Comparison of ENCODE assay signal across 27 cellular contexts in genomic region chr12:93059288-93059687, GRCh38.
"Had no signal": no experiment of that assay in that cellular context is flagged by ENCODE, and none has a peak within 500 bp of the region (broad histone marks: within the 10 kb centered on the region; RNA-seq: fewer than 3 reads in every experiment).

No MANE protein-coding gene starts in this region.

- H3K27ac ChIP-seq: ovary, prostate gland, upper lobe of right lung had no signal

- FAIRE-seq: endothelial cell of umbilical vein, keratinocyte had no signal

- H3K27me3 ChIP-seq: ovary, upper lobe of right lung had no signal

- H3K9me3 ChIP-seq: ovary, prostate gland, upper lobe of right lung had no signal

- H3K4me2 ChIP-seq: smooth muscle cell had no signal

- H3K4me1 ChIP-seq: prostate gland had no signal

- H3K4me3 Mint-ChIP-seq: activated CD4-positive, alpha-beta T cell treated with anti-CD3 and anti-CD28 coated beads for 36 hours; activated naive CD4-positive, alpha-beta T cell treated with anti-CD3 and anti-CD28 coated beads for 36 hours; activated naive CD8-positive, alpha-beta T cell treated with anti-CD3 and anti-CD28 coated beads, Interleukin-2, amount 10 ng/mL, durations not matched to agents 7 days and 5 days; activated T-helper 1 cell treated with anti-CD3 and anti-CD28 coated beads, Interleukin-12 subunit alpha, Interleukin-12 subunit beta, Interleukin-2, Interleukin-4 antibody, amounts not matched to agents 30 ng/mL and 10 ng/mL and 1 ng/mL, durations not matched to agents 14 hours and 24 hours and 36 hours; nephron progenitor cell; T-helper 2 cell treated with Interferon-gamma antibody and Interleukin-4, amounts not matched to agents 5 μg/mL and 100 μg/mL, for 36 hours had no signal

- ATAC-seq: activated CD4-positive, alpha-beta T cell treated with anti-CD3 and anti-CD28 coated beads for 36 hours; left cardiac atrium; left ventricle myocardium superior; upper lobe of right lung had no signal

- H3K4me3 ChIP-seq: ovary, prostate gland, smooth muscle cell, upper lobe of right lung had no signal

- H3K9me3 Mint-ChIP-seq: activated naive CD4-positive, alpha-beta T cell treated with anti-CD3 and anti-CD28 coated beads for 36 hours; activated T-helper 1 cell treated with anti-CD3 and anti-CD28 coated beads, Interleukin-12 subunit alpha, Interleukin-12 subunit beta, Interleukin-2, Interleukin-4 antibody, amounts not matched to agents 30 ng/mL and 10 ng/mL and 1 ng/mL, durations not matched to agents 14 hours and 24 hours and 36 hours; nephron progenitor cell; T-helper 2 cell treated with Interferon-gamma antibody and Interleukin-4, amounts not matched to agents 5 μg/mL and 100 μg/mL, for 36 hours had no signal

- DNase-seq: activated CD4-positive, alpha-beta T cell treated with anti-CD3 and anti-CD28 coated beads for 36 hours; activated CD4-positive, CD25-positive, alpha-beta regulatory T cell; activated effector memory CD4-positive, alpha-beta T cell treated with anti-CD3 and anti-CD28 coated beads, Interleukin-2, amount 50 U/mL, for 16 hours; activated naive CD4-positive, alpha-beta T cell treated with anti-CD3 and anti-CD28 coated beads for 36 hours; activated naive CD8-positive, alpha-beta T cell treated with anti-CD3 and anti-CD28 coated beads, Interleukin-2, amount 10 ng/mL, durations not matched to agents 7 days and 5 days; activated T-cell treated with anti-CD3 and anti-CD28 coated beads for 4 hours; caudate nucleus; foreskin fibroblast; head of caudate nucleus; hippocampal formation; left cardiac atrium; left ventricle myocardium superior; nephron progenitor cell; ovary; retina; stimulated activated CD4-positive, alpha-beta T cell treated with anti-CD3 and anti-CD28 coated beads, Interleukin-1b, Interleukin-23, amount 100 ng/mL, for 48 hours; stimulated activated CD4-positive, alpha-beta T cell treated with anti-CD3 and anti-CD28 coated beads, Interleukin-4, amount 100 ng/mL, for 4 hours; stimulated activated CD8-positive, alpha-beta memory T cell treated with anti-CD3 and anti-CD28 coated beads, Interleukin-4, amount 100 ng/mL, for 48 hours; stimulated activated naive CD4-positive, alpha-beta T cell; T-helper 1 cell; upper lobe of right lung had no signal

- H3K36me3 ChIP-seq: ovary, prostate gland, upper lobe of right lung had no signal

- H3K27ac Mint-ChIP-seq: activated CD4-positive, alpha-beta T cell treated with anti-CD3 and anti-CD28 coated beads for 36 hours; activated naive CD4-positive, alpha-beta T cell treated with anti-CD3 and anti-CD28 coated beads for 36 hours; activated T-helper 1 cell treated with anti-CD3 and anti-CD28 coated beads, Interleukin-12 subunit alpha, Interleukin-12 subunit beta, Interleukin-2, Interleukin-4 antibody, amounts not matched to agents 30 ng/mL and 10 ng/mL and 1 ng/mL, durations not matched to agents 14 hours and 24 hours and 36 hours; nephron progenitor cell; T-helper 2 cell treated with Interferon-gamma antibody and Interleukin-4, amounts not matched to agents 5 μg/mL and 100 μg/mL, for 36 hours had no signal
